ENCODE assay signal across 15 cellular contexts in the genomic region with DNA sequence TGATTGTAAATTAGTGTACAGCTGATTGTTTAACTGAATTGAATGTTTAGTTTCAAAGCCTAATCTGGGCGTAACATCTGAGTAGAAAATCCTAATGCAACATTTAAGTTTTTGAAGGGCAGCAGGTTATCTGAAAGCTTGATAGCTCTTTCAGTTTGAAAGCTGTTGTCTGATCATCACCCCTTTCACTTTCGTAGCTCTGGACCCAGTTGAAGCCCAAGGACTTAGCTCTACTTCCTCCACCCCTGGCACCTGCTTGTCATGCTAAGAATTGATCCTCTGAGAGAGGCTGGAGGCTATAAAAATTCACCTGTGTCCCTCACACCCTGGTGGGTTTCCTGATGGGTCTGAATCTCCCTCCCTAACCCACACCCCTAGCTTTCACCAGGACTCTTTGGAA.
DNase-seq lines count a peak whose midpoint lies in the region; ATAC-seq and TF ChIP-seq lines count a peak whose summit lies in the region.
"Had no signal": no experiment of that assay in that cellular context is flagged by ENCODE, and none has a peak within 500 bp of the region (broad histone marks: within the 10 kb centered on the region; RNA-seq: fewer than 3 reads in every experiment).

No MANE protein-coding gene starts in this region.

- DNase-seq in left colon (no peak), cortex of kidney (lab: John Stamatoyannopoulos, UW) (no peak), A172 (ENCODE audit: low spot score) (no peak), MG63 (no peak), ascending aorta (ENCODE audit: low spot score in 2 of 2) (no peak)
- DNase-seq: activated CD4-positive, alpha-beta T cell treated with anti-CD3 and anti-CD28 coated beads for 48 hours; activated effector memory CD4-positive, alpha-beta T cell treated with anti-CD3 and anti-CD28 coated beads, Interleukin-2, amount 50 U/mL, for 16 hours; C1 segment of cervical spinal cord; endodermal cell; NCI-H1048; right cardiac atrium had no signal

- no peaks in the 10 kb centered on the region for H3K4me1 ChIP-seq in ascending aorta

- no peaks in the 10 kb centered on the region for H3K27me3 ChIP-seq in MG63
- H3K27me3 ChIP-seq in ascending aorta = no peaks in the 10 kb centered on the region

- H3K9me3 ChIP-seq in MG63 = no peaks in the 10 kb centered on the region
- no peaks in the 10 kb centered on the region for H3K9me3 ChIP-seq in ascending aorta

- no peak for TF ChIP-seq CTCF in ascending aorta (IDR thresholded peaks at IDR 0.05)

- ATAC-seq in GM19023 (IDR thresholded peaks at IDR 0.05; ENCODE audit: unreplicated experiment) (peak; percentile 68), GM21619 (IDR thresholded peaks at IDR 0.05; ENCODE audit: unreplicated experiment) (peak; percentile 82), HG03066 (IDR thresholded peaks at IDR 0.05; ENCODE audit: low read depth, unreplicated experiment) (peak; percentile 64), left colon (peak; percentile 69)
- ATAC-seq: natural killer cell treated with Interleukin-12 subunit alpha and Interleukin-12 subunit beta and Interleukin-15 and Interleukin-18, amount 100 ng/mL, for 72 hours; right cardiac atrium had no signal

- intact Hi-C loops in left colon (cut with DNase I, micrococcal nuclease) (loop anchor here in 1 of 2 donors (10.0 kb wide), 1 partner anchor 244 kb away; no protein-coding TSS in a partner anchor), ascending aorta (cut with DNase I) (no loop called here)

- H3K4me3 ChIP-seq in MG63 = no peak overlapping the region
- no peak overlapping the region for H3K4me3 ChIP-seq in ascending aorta

- no peak overlapping the region for H3K27ac ChIP-seq in ascending aorta

- H3K36me3 ChIP-seq in MG63 (no peaks in the 10 kb centered on the region), ascending aorta (no peaks in the 10 kb centered on the region)
